ENCODE assay signal across 1 cellular context in the genomic region with DNA sequence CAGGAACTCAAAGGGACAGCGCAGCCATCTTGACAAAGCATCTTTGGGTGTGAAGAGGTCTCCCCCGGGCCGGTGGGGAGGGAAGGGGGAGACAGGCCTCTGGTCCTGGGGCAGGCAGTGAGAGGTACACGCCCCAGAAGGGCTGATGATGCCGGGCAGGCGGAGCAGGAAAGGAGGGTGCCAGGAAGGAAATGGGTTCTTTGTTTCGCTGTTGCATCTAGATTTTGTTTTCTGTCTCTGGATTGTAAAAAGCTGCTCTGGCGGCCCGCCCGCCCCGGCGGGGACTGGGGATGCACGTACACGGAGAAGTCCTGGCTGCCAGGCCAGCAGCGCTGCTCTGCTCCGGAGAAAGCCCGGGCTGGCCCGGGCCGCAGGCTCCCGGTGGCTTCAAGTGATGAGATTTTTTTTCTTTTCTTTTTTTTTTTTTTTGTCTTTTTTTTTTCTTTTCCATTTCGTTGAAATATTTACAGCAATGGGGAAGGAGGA.
TF ChIP-seq lines count a peak whose summit lies in the region.

No MANE protein-coding gene starts in this region.

TF ChIP-seq in endothelial cell of umbilical vein, 7 proteins besides CTCF, POLR2A, EP300 and RAD21:
- TF ChIP-seq FOS (IDR thresholded peaks at IDR 0.05; ENCODE audit: borderline replicate concordance, insufficient read depth, low read length) (no peak), MYC (IDR thresholded peaks at IDR 0.05; ENCODE audit: low read depth, low read length) (no peak), JUN (IDR thresholded peaks at IDR 0.05; ENCODE audit: borderline replicate concordance, insufficient read depth, insufficient read length, low read depth) (no peak), POLR2AphosphoS5 (IDR thresholded peaks at IDR 0.05; ENCODE audit: insufficient read depth, low read depth, low read length) (peak; percentile 62), GATA2 (IDR thresholded peaks at IDR 0.05; ENCODE audit: insufficient read depth, insufficient read length, low read depth, low read length) (no peak), EZH2 (IDR thresholded peaks at IDR 0.05; ENCODE audit: borderline replicate concordance, low read depth, low read length, severe bottlenecking) (no peak)
- TF ChIP-seq, protein P1, sequence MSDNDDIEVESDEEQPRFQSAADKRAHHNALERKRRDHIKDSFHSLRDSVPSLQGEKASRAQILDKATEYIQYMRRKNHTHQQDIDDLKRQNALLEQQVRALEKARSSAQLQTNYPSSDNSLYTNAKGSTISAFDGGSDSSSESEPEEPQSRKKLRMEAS (IDR thresholded peaks at IDR 0.05; ENCODE audit: insufficient read depth, insufficient read length): no peak
